ENCODE assay signal across 10 cellular contexts in the genomic region with DNA sequence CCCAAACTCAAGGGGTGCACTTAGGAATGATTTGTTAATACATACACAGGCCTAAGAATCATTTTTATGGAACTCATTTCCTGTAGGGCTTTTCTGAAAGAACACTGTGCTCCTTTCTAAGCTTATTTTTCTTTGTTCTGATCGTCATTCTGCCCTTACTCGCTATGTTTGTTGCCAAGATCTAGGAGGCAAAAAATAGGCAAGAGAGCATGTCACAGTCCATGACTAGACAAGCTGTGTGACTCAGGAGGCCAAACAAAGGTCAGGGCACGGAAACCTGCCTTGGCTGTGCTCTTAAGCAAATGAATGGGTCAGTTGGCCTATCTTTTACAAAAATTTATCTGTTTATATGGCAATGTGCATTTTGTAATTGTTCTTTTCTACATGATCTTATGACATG. TPM values are rescaled to one million over a fixed set of nuclear protein-coding genes. Genes with fewer than 3 reads are reported as not detected.
DNase-seq lines count a peak whose midpoint lies in the region; ATAC-seq and TF ChIP-seq lines count a peak whose summit lies in the region.
"Had no signal": no experiment of that assay in that cellular context is flagged by ENCODE, and none has a peak within 500 bp of the region (broad histone marks: within the 10 kb centered on the region; RNA-seq: fewer than 3 reads in every experiment).

No MANE protein-coding gene starts in this region.

- no peak overlapping the region for H3K27ac Mint-ChIP-seq in T-helper 17 cell

- no peak overlapping the region for H3K4me3 ChIP-seq in ascending aorta
- no peak overlapping the region for H3K4me3 ChIP-seq in left ventricle myocardium inferior
- H3K4me3 ChIP-seq in smooth muscle cell = no peak overlapping the region

- no peak overlapping the region for H2AFZ ChIP-seq in smooth muscle cell (ENCODE audit: low read depth)

- no peaks in the 10 kb centered on the region for H3K79me2 ChIP-seq in smooth muscle cell (ENCODE audit: low read depth)

- ATAC-seq in HG02610 (IDR thresholded peaks at IDR 0.05; ENCODE audit: unreplicated experiment) (no peak), T-helper 17 cell (no peak)

- H4K20me1 ChIP-seq in smooth muscle cell (ENCODE audit: low read depth) = no peaks in the 10 kb centered on the region

- H3K27me3 ChIP-seq in ascending aorta = no peaks in the 10 kb centered on the region
- no peaks in the 10 kb centered on the region for H3K27me3 ChIP-seq in left ventricle myocardium inferior (ENCODE audit: low read depth)
- H3K27me3 ChIP-seq in smooth muscle cell (ENCODE audit: low read depth) = no peaks in the 10 kb centered on the region

- H3K4me1 ChIP-seq in ascending aorta = peaks cover 0 to 2% of the 10 kb centered on the region in 2 donors
- H3K4me1 ChIP-seq in left ventricle myocardium inferior = peaks cover 18% of the 10 kb centered on the region
- H3K4me1 ChIP-seq in smooth muscle cell (ENCODE audit: low read depth) = no peaks in the 10 kb centered on the region

- H3K9me3 ChIP-seq in ascending aorta = no peaks in the 10 kb centered on the region
- no peaks in the 10 kb centered on the region for H3K9me3 ChIP-seq in left ventricle myocardium inferior (replicated peaks)
- H3K9me3 ChIP-seq in smooth muscle cell (replicated peaks; ENCODE audit: low read depth) = no peaks in the 10 kb centered on the region
- H3K9me3 ChIP-seq in T-helper 17 cell (ENCODE audit: control insufficient read depth, low read length, poor library complexity, severe bottlenecking) = no peaks in the 10 kb centered on the region

- TF ChIP-seq CTCF in ascending aorta (IDR thresholded peaks at IDR 0.05) = no peak
- TF ChIP-seq CTCF in left ventricle myocardium inferior (IDR thresholded peaks at IDR 0.05; ENCODE audit: borderline replicate concordance) = no peak
- no peak for TF ChIP-seq CTCF in smooth muscle cell (IDR thresholded peaks at IDR 0.05; ENCODE audit: borderline replicate concordance, insufficient read depth, poor library complexity, severe bottlenecking)

- no peaks in the 10 kb centered on the region for H3K4me1 Mint-ChIP-seq in T-helper 17 cell

- H3K27me3 Mint-ChIP-seq in T-helper 17 cell = no peaks in the 10 kb centered on the region

- no peak overlapping the region for H3K4me2 ChIP-seq in smooth muscle cell

- H3K36me3 Mint-ChIP-seq in T-helper 17 cell (ENCODE audit: low read depth) = peaks cover 7% of the 10 kb centered on the region

- H3K4me3 Mint-ChIP-seq in T-helper 17 cell = no peak overlapping the region

- intact Hi-C loops in ascending aorta (cut with DNase I) = loop anchor here (5.0 kb wide), 1 partner anchor 40 kb away; a partner anchor contains a TSS
- intact Hi-C loops in left ventricle myocardium inferior (cut with micrococcal nuclease) = no loop called here

- 41% methylated on average over 3 of the region's 3 CpGs for WGBS in smooth muscle cell (ENCODE audit: low lambda C conversion rate)

- no peaks in the 10 kb centered on the region for H3K36me3 ChIP-seq in ascending aorta
- H3K36me3 ChIP-seq in left ventricle myocardium inferior = no peaks in the 10 kb centered on the region
- no peaks in the 10 kb centered on the region for H3K36me3 ChIP-seq in smooth muscle cell (ENCODE audit: low read depth)

- H3K27ac ChIP-seq in ascending aorta (peak overlapping the region; percentile 80 to 82), left ventricle myocardium inferior (replicated peaks) (peak overlapping the region; percentile 78), smooth muscle cell (ENCODE audit: low read depth) (peak overlapping the region; percentile 50)

- H3F3A ChIP-seq in smooth muscle cell (ENCODE audit: low read depth) = no peaks in the 10 kb centered on the region

- DNase-seq in H4 (ENCODE audit: low spot score) (peak; percentile 73), ascending aorta (ENCODE audit: low spot score in 2 of 2) (peak in 1 of 2 donors; percentile 72), left ventricle myocardium inferior (peak; percentile 27), smooth muscle cell (lab: John Stamatoyannopoulos, UW; ENCODE audit: unreplicated experiment) (no peak), NCI-H2196 treated with DMSO at 0.1 percent for 48 hours (lab: John Stamatoyannopoulos, UW; ENCODE audit: unreplicated experiment) (no peak), T-helper 17 cell (no peak)
- no peak for DNase-seq in activated CD4-positive, alpha-beta T cell treated with anti-CD3 and anti-CD28 coated beads for 1 hour
- DNase-seq: NCI-H526; stimulated activated CD4-positive, alpha-beta T cell treated with anti-CD3 and anti-CD28 coated beads, Interleukin-4, amount 100 ng/mL, for 24 hours had no signal

- H3K9ac ChIP-seq in smooth muscle cell (ENCODE audit: low read depth) = no peak overlapping the region

RNA-seq across cellular contexts. Expression of a gene that starts 42.5 kb away (rescaled TPM):
- 41.5 and 42.0 TPM in 2 replicates for total RNA-seq in H4 (2014; rRNA removed; shearing (Covaris generic))
- total RNA-seq in ascending aorta (43.4 TPM), left ventricle myocardium inferior (19.7 TPM), smooth muscle cell (27.0 and 32.6 TPM in 2 replicates), T-helper 17 cell (1 to 10 TPM; 4.3 to 5.4 TPM)
- 13.2 and 17.9 TPM in 2 replicates for polyA plus RNA-seq in smooth muscle cell

Comparison
In these comparisons a context has a peak if more than half of its experiments do, and no peak if none do; other contexts are left out.
1. DNase-seq: peak in H4 (single experiment) and left ventricle myocardium inferior (single experiment); none in smooth muscle cell (single experiment), NCI-H2196 treated with DMSO at 0.1 percent for 48 hours (single experiment), T-helper 17 cell (0 of 3) and activated CD4-positive, alpha-beta T cell treated with anti-CD3 and anti-CD28 coated beads for 1 hour (single experiment).
2. Peak in every context shown above with its lines, with median percentiles within 50 percentile points of each other: H3K27ac ChIP-seq.